Comparison of ENCODE assay signal across 1 cellular context in the genomic region with DNA sequence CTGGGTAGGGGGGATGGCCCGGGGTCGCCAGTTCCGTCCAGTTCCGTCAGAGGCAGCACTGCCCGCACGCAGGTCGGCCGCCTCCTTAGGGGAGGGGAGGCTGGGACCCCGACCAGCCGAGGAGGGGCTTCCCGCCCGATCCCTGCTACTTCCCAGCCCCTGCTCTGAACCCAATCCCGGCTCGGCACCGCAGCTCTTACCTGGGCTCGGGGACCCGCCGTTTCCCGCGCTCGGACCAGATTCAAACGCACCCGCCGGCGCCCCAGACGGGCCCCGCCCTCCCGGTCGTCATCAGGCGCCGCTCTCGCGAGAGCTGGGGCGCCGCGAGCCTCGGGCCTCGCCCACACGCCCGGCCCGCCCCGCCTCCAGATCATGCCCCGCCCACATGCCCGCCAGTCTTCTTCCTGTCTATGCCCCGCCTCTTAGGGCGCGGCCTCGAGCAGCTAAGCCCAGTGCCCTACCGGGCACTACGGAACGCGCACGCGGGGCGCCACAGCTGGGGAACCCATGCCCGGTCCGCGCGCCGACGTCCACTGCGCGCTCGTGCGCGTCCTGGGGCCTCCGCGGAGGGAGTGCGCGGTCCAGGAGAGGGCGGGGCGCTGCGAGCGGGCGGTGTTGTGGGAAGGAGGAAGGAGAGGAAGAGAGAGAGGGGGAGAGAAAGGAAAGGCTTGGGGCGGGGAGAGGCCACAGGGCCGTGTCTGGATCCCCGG.
TF ChIP-seq lines count a peak whose summit lies in the region.

A gene with protein sequence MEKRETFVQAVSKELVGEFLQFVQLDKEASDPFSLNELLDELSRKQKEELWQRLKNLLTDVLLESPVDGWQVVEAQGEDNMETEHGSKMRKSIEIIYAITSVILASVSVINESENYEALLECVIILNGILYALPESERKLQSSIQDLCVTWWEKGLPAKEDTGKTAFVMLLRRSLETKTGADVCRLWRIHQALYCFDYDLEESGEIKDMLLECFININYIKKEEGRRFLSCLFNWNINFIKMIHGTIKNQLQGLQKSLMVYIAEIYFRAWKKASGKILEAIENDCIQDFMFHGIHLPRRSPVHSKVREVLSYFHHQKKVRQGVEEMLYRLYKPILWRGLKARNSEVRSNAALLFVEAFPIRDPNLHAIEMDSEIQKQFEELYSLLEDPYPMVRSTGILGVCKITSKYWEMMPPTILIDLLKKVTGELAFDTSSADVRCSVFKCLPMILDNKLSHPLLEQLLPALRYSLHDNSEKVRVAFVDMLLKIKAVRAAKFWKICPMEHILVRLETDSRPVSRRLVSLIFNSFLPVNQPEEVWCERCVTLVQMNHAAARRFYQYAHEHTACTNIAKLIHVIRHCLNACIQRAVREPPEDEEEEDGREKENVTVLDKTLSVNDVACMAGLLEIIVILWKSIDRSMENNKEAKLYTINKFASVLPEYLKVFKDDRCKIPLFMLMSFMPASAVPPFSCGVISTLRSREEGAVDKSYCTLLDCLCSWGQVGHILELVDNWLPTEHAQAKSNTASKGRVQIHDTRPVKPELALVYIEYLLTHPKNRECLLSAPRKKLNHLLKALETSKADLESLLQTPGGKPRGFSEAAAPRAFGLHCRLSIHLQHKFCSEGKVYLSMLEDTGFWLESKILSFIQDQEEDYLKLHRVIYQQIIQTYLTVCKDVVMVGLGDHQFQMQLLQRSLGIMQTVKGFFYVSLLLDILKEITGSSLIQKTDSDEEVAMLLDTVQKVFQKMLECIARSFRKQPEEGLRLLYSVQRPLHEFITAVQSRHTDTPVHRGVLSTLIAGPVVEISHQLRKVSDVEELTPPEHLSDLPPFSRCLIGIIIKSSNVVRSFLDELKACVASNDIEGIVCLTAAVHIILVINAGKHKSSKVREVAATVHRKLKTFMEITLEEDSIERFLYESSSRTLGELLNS (minus strand): TSS at position 281 of the 710 bp plus-strand sequence. CDS start 2,905 bp downstream, outside the sequence.

TF ChIP-seq in K562, 482 proteins besides CTCF, POLR2A, EP300 and RAD21 (continued from another document and continues in another):
- TF ChIP-seq, protein P1, sequence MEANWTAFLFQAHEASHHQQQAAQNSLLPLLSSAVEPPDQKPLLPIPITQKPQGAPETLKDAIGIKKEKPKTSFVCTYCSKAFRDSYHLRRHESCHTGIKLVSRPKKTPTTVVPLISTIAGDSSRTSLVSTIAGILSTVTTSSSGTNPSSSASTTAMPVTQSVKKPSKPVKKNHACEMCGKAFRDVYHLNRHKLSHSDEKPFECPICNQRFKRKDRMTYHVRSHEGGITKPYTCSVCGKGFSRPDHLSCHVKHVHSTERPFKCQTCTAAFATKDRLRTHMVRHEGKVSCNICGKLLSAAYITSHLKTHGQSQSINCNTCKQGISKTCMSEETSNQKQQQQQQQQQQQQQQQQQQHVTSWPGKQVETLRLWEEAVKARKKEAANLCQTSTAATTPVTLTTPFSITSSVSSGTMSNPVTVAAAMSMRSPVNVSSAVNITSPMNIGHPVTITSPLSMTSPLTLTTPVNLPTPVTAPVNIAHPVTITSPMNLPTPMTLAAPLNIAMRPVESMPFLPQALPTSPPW (CRISPR knock-in tag; IDR thresholded peaks at IDR 0.05) = peak; percentile 97
- TF ChIP-seq, protein P2, sequence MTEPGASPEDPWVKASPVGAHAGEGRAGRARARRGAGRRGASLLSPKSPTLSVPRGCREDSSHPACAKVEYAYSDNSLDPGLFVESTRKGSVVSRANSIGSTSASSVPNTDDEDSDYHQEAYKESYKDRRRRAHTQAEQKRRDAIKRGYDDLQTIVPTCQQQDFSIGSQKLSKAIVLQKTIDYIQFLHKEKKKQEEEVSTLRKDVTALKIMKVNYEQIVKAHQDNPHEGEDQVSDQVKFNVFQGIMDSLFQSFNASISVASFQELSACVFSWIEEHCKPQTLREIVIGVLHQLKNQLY (CRISPR knock-in tag; conservative IDR thresholded peaks at IDR 0.05) = no peak; a peak in 2 of 4 replicates
- TF ChIP-seq LEF1 (IDR thresholded peaks at IDR 0.05) (no peak), NFXL1 (CRISPR knock-in tag; IDR thresholded peaks at IDR 0.05) (no peak), STAT5A (IDR thresholded peaks at IDR 0.05; ENCODE audit: borderline replicate concordance, low read length) (no peak), ZNF583 (CRISPR knock-in tag; IDR thresholded peaks at IDR 0.05) (no peak), TFAM (CRISPR knock-in tag; conservative IDR thresholded peaks at IDR 0.05) (no peak), ARID2 (IDR thresholded peaks at IDR 0.05) (peak; percentile 63; the same call in 1 of the 2 replicates), ZFP1 (CRISPR knock-in tag; IDR thresholded peaks at IDR 0.05) (no peak), CHD2 (IDR thresholded peaks at IDR 0.05; ENCODE audit: low read depth, low read length) (peak; percentile 100), IFI16 (CRISPR knock-in tag; IDR thresholded peaks at IDR 0.05) (no peak), RHOXF2B (CRISPR knock-in tag; conservative IDR thresholded peaks at IDR 0.05) (no peak), RUNX1 (IDR thresholded peaks at IDR 0.05; ENCODE audit: low read depth) (no peak), BHLHE40 (IDR thresholded peaks at IDR 0.05; ENCODE audit: low read length) (peak; percentile 88), EP400 (IDR thresholded peaks at IDR 0.05) (peak; percentile 95), RBM22 (IDR thresholded peaks at IDR 0.05; ENCODE audit: low read depth, low read length, poor library complexity, severe bottlenecking) (peak; percentile 83), SMAD1 (IDR thresholded peaks at IDR 0.05; ENCODE audit: low read depth, low read length, partially characterized antibody) (peak; percentile 24), DMBX1 (CRISPR knock-in tag; IDR thresholded peaks at IDR 0.05; ENCODE audit: borderline replicate concordance) (peak; percentile 52; the same call in 1 of the 2 replicates), CEBPG (CRISPR knock-in tag; IDR thresholded peaks at IDR 0.05) (no peak), CEBPG (tag; conservative IDR thresholded peaks at IDR 0.05 in 1 of 2, IDR thresholded peaks at IDR 0.05 in 1 of 2) (no peak), SUPT5H (IDR thresholded peaks at IDR 0.05) (peak; percentile 97), ZNF311 (CRISPR knock-in tag; IDR thresholded peaks at IDR 0.05) (no peak), NR2F6 (CRISPR knock-in tag; IDR thresholded peaks at IDR 0.05) (no peak), ZNF217 (CRISPR knock-in tag; IDR thresholded peaks at IDR 0.05) (no peak), MEIS2 (IDR thresholded peaks at IDR 0.05; ENCODE audit: partially characterized antibody) (peak; percentile 31), KLF16 (IDR thresholded peaks at IDR 0.05) (no peak), NCOA6 (IDR thresholded peaks at IDR 0.05) (no peak), GABPB1 (CRISPR knock-in tag; IDR thresholded peaks at IDR 0.05) (peak; percentile 85)
- TF ChIP-seq, protein P3, sequence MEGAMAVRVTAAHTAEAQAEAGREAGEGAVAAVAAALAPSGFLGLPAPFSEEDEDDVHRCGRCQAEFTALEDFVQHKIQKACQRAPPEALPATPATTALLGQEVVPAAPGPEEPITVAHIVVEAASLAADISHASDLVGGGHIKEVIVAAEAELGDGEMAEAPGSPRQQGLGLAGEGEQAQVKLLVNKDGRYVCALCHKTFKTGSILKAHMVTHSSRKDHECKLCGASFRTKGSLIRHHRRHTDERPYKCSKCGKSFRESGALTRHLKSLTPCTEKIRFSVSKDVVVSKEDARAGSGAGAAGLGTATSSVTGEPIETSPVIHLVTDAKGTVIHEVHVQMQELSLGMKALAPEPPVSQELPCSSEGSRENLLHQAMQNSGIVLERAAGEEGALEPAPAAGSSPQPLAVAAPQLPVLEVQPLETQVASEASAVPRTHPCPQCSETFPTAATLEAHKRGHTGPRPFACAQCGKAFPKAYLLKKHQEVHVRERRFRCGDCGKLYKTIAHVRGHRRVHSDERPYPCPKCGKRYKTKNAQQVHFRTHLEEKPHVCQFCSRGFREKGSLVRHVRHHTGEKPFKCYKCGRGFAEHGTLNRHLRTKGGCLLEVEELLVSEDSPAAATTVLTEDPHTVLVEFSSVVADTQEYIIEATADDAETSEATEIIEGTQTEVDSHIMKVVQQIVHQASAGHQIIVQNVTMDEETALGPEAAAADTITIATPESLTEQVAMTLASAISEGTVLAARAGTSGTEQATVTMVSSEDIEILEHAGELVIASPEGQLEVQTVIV (CRISPR knock-in tag; IDR thresholded peaks at IDR 0.05; ENCODE audit: borderline replicate concordance) = no peak
- TF ChIP-seq, protein P4, sequence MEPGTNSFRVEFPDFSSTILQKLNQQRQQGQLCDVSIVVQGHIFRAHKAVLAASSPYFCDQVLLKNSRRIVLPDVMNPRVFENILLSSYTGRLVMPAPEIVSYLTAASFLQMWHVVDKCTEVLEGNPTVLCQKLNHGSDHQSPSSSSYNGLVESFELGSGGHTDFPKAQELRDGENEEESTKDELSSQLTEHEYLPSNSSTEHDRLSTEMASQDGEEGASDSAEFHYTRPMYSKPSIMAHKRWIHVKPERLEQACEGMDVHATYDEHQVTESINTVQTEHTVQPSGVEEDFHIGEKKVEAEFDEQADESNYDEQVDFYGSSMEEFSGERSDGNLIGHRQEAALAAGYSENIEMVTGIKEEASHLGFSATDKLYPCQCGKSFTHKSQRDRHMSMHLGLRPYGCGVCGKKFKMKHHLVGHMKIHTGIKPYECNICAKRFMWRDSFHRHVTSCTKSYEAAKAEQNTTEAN (CRISPR knock-in tag; IDR thresholded peaks at IDR 0.05) = peak; percentile 67; the same call in 1 of the 2 replicates
- TF ChIP-seq, protein P5, sequence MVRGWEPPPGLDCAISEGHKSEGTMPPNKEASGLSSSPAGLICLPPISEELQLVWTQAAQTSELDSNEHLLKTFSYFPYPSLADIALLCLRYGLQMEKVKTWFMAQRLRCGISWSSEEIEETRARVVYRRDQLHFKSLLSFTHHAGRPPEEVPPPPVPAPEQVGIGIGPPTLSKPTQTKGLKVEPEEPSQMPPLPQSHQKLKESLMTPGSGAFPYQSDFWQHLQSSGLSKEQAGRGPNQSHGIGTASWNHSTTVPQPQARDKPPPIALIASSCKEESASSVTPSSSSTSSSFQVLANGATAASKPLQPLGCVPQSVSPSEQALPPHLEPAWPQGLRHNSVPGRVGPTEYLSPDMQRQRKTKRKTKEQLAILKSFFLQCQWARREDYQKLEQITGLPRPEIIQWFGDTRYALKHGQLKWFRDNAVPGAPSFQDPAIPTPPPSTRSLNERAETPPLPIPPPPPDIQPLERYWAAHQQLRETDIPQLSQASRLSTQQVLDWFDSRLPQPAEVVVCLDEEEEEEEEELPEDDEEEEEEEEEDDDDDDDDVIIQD (CRISPR knock-in tag; IDR thresholded peaks at IDR 0.05) = no peak
- TF ChIP-seq, protein P6, sequence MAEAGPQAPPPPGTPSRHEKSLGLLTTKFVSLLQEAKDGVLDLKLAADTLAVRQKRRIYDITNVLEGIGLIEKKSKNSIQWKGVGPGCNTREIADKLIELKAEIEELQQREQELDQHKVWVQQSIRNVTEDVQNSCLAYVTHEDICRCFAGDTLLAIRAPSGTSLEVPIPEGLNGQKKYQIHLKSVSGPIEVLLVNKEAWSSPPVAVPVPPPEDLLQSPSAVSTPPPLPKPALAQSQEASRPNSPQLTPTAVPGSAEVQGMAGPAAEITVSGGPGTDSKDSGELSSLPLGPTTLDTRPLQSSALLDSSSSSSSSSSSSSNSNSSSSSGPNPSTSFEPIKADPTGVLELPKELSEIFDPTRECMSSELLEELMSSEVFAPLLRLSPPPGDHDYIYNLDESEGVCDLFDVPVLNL (CRISPR knock-in tag; IDR thresholded peaks at IDR 0.05; ENCODE audit: low read depth) = peak; percentile 99
- TF ChIP-seq, protein P7, sequence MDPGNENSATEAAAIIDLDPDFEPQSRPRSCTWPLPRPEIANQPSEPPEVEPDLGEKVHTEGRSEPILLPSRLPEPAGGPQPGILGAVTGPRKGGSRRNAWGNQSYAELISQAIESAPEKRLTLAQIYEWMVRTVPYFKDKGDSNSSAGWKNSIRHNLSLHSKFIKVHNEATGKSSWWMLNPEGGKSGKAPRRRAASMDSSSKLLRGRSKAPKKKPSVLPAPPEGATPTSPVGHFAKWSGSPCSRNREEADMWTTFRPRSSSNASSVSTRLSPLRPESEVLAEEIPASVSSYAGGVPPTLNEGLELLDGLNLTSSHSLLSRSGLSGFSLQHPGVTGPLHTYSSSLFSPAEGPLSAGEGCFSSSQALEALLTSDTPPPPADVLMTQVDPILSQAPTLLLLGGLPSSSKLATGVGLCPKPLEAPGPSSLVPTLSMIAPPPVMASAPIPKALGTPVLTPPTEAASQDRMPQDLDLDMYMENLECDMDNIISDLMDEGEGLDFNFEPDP (CRISPR knock-in tag; IDR thresholded peaks at IDR 0.05) = 0 out of 2 replicates have a peak, but pooled peaks have one; percentile 57
- TF ChIP-seq, protein P8, sequence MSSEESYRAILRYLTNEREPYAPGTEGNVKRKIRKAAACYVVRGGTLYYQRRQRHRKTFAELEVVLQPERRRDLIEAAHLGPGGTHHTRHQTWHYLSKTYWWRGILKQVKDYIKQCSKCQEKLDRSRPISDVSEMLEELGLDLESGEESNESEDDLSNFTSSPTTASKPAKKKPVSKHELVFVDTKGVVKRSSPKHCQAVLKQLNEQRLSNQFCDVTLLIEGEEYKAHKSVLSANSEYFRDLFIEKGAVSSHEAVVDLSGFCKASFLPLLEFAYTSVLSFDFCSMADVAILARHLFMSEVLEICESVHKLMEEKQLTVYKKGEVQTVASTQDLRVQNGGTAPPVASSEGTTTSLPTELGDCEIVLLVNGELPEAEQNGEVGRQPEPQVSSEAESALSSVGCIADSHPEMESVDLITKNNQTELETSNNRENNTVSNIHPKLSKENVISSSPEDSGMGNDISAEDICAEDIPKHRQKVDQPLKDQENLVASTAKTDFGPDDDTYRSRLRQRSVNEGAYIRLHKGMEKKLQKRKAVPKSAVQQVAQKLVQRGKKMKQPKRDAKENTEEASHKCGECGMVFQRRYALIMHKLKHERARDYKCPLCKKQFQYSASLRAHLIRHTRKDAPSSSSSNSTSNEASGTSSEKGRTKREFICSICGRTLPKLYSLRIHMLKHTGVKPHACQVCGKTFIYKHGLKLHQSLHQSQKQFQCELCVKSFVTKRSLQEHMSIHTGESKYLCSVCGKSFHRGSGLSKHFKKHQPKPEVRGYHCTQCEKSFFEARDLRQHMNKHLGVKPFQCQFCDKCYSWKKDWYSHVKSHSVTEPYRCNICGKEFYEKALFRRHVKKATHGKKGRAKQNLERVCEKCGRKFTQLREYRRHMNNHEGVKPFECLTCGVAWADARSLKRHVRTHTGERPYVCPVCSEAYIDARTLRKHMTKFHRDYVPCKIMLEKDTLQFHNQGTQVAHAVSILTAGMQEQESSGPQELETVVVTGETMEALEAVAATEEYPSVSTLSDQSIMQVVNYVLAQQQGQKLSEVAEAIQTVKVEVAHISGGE (CRISPR knock-in tag; IDR thresholded peaks at IDR 0.05) = peak in 2 of 3 experiments; percentile 15 to 82; a peak in 1 of 6 replicates
- TF ChIP-seq, protein P9, sequence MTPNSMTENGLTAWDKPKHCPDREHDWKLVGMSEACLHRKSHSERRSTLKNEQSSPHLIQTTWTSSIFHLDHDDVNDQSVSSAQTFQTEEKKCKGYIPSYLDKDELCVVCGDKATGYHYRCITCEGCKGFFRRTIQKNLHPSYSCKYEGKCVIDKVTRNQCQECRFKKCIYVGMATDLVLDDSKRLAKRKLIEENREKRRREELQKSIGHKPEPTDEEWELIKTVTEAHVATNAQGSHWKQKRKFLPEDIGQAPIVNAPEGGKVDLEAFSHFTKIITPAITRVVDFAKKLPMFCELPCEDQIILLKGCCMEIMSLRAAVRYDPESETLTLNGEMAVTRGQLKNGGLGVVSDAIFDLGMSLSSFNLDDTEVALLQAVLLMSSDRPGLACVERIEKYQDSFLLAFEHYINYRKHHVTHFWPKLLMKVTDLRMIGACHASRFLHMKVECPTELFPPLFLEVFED (CRISPR knock-in tag; conservative IDR thresholded peaks at IDR 0.05) = no peak
